ENCODE assay signal across 29 cellular contexts in the genomic region with DNA sequence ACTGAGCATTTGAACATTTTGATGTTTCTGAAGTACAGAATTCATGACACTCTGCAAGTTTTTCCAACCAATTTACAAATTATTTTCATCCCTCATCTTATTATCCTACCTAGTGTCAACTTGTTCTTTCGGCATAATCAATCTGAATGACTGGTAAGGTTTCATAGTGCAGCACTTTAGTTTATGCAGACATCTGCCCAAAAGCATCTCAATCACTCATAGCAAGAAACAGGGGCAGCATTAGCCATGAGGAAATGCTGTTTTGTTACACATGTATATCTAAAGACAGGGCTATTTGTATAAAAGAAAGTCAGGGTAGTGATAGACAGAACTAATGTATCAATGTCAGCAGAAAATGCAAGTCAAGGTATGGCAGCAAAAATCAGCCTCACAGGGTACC.
A peak's percentile ranks its signal among the peaks of the same experiment; 100 is the strongest.
DNase-seq lines count a peak whose midpoint lies in the region; TF ChIP-seq lines count a peak whose summit lies in the region.
"Had no signal": no experiment of that assay in that cellular context is flagged by ENCODE, and none has a peak within 500 bp of the region (broad histone marks: within the 10 kb centered on the region; RNA-seq: fewer than 3 reads in every experiment).

No MANE protein-coding gene starts in this region.

- TF ChIP-seq POLR2A in esophagus muscularis mucosa (IDR thresholded peaks at IDR 0.05; ENCODE audit: low read depth), result no peak

- H2AFZ ChIP-seq in neural cell (ENCODE audit: low read depth, low read length), result no peak overlapping the region

- no peak for TF ChIP-seq RAD21 in neural cell (conservative IDR thresholded peaks at IDR 0.05)

- intact Hi-C loops in esophagus muscularis mucosa (cut with DNase I), result no loop called here
- intact Hi-C loops in tibial artery (cut with DNase I; ENCODE audit: low total_unique reads), result no loop called here

- DNase-seq in esophagus muscularis mucosa (ENCODE audit: extremely low spot score) (peak; percentile 37), tibial artery (no peak), SIG-M5 (lab: John Stamatoyannopoulos, UW) (no peak)
- DNase-seq: 8988T; ACHN; AML-193; BE2C; C1 segment of cervical spinal cord; Caco-2; Calu3; CD4-positive, alpha-beta memory T cell; CD4-positive, alpha-beta T cell; CD4-positive, CD25-positive, alpha-beta regulatory T cell; CD8-positive, alpha-beta memory T cell; CD8-positive, alpha-beta T cell; COR-L47; DMS 273 treated with DMSO at 0.1 percent for 48 hours; DMS153; DMS53; DMS79; DMS79 treated with DMSO at 0.1 percent for 48 hours; DND-41; EL had no signal

- H3K4me3 ChIP-seq in esophagus muscularis mucosa (no peak overlapping the region), neural cell (ENCODE audit: low read length) (no peak overlapping the region), tibial artery (no peak overlapping the region)
- H3K4me3 ChIP-seq: A549; BLaER1; BLaER1 treated with 17β-estradiol and CSF1 and Interleukin-3, amounts not matched to agents 10 nM and 100 nM had no signal

- 92% methylated on average over 1 of the region's 1 CpG for WGBS in esophagus muscularis mucosa

- no peak overlapping the region for H3K9ac ChIP-seq in neural cell (ENCODE audit: low read length)
- H3K9ac ChIP-seq: BLaER1; BLaER1 treated with 17β-estradiol and CSF1 and Interleukin-3, amounts not matched to agents 10 nM and 100 nM had no signal

- H3K36me3 ChIP-seq in esophagus muscularis mucosa, result no peaks in the 10 kb centered on the region
- H3K36me3 ChIP-seq in neural cell (ENCODE audit: insufficient read depth, low read length), result no peaks in the 10 kb centered on the region
- H3K36me3 ChIP-seq in tibial artery, result no peaks in the 10 kb centered on the region
- H3K36me3 ChIP-seq: BE2C; BLaER1; BLaER1 treated with 17β-estradiol and CSF1 and Interleukin-3, amounts not matched to agents 10 nM and 100 nM had no signal

- H3K9me3 ChIP-seq in esophagus muscularis mucosa (no peaks in the 10 kb centered on the region), neural cell (ENCODE audit: low read length) (no peaks in the 10 kb centered on the region), tibial artery (peaks cover 0 to 8% (median 0%) of the 10 kb centered on the region in 3 donors)
- H3K9me3 ChIP-seq: A549, BE2C, BLaER1, Caco-2 had no signal

- H3K4me1 ChIP-seq in esophagus muscularis mucosa, result no peaks in the 10 kb centered on the region
- H3K4me1 ChIP-seq in tibial artery, result peaks cover 0 to 5% (median 0%) of the 10 kb centered on the region in 4 donors
- H3K4me1 ChIP-seq: A549; BE2C; BLaER1; BLaER1 treated with 17β-estradiol and CSF1 and Interleukin-3, amounts not matched to agents 10 nM and 100 nM; Caco-2 had no signal

- TF ChIP-seq CTCF in esophagus muscularis mucosa (IDR thresholded peaks at IDR 0.05) (no peak), neural cell (IDR thresholded peaks at IDR 0.05; ENCODE audit: poor library complexity, severe bottlenecking) (no peak), tibial artery (IDR thresholded peaks at IDR 0.05) (no peak)

- H3K9me2 ChIP-seq in neural cell (ENCODE audit: insufficient read depth, low read length), result no peaks in the 10 kb centered on the region

- H3K27ac ChIP-seq in esophagus muscularis mucosa (replicated peaks in 1 of 4) (no peak overlapping the region), neural cell (ENCODE audit: low read length) (peak overlapping the region; percentile 2), tibial artery (no peak overlapping the region)
- H3K27ac ChIP-seq: 22Rv1; A549; BLaER1; BLaER1 treated with 17β-estradiol and CSF1 and Interleukin-3, amounts not matched to agents 10 nM and 100 nM; C4-2B had no signal

- TF ChIP-seq EP300 in esophagus muscularis mucosa (IDR thresholded peaks at IDR 0.05) (no peak), neural cell (conservative IDR thresholded peaks at IDR 0.05; ENCODE audit: poor library complexity, severe bottlenecking) (peak; percentile 88)

- H4K20me1 ChIP-seq in neural cell (ENCODE audit: insufficient read depth), result no peaks in the 10 kb centered on the region
- H4K20me1 ChIP-seq: BLaER1; BLaER1 treated with 17β-estradiol and CSF1 and Interleukin-3, amounts not matched to agents 10 nM and 100 nM had no signal

- peak overlapping the region; percentile 21 for H3K4me2 ChIP-seq in neural cell (ENCODE audit: low read length)
- H3K4me2 ChIP-seq: A549; BLaER1; BLaER1 treated with 17β-estradiol and CSF1 and Interleukin-3, amounts not matched to agents 10 nM and 100 nM had no signal

- H3K79me2 ChIP-seq in neural cell (replicated peaks; ENCODE audit: insufficient read depth, low read length), result no peaks in the 10 kb centered on the region

- H3F3A ChIP-seq in neural cell (ENCODE audit: insufficient read depth, low read length, poor library complexity, severe bottlenecking), result no peaks in the 10 kb centered on the region

- H3K27me3 ChIP-seq in esophagus muscularis mucosa, result no peaks in the 10 kb centered on the region
- H3K27me3 ChIP-seq in neural cell (ENCODE audit: insufficient read depth, low read depth, low read length), result no peaks in the 10 kb centered on the region
- no peaks in the 10 kb centered on the region for H3K27me3 ChIP-seq in tibial artery
- H3K27me3 ChIP-seq: BE2C; BLaER1; BLaER1 treated with 17β-estradiol and CSF1 and Interleukin-3, amounts not matched to agents 10 nM and 100 nM had no signal

TF ChIP-seq in neural cell, 6 proteins besides CTCF, POLR2A, EP300 and RAD21:
- TF ChIP-seq TAF1 (IDR thresholded peaks at IDR 0.05; ENCODE audit: low read depth), result no peak
- TF ChIP-seq EZH2 (IDR thresholded peaks at IDR 0.05; ENCODE audit: borderline replicate concordance, insufficient read depth, low read length, poor library complexity, severe bottlenecking), result no peak
- peak; percentile 53 for TF ChIP-seq POLR2AphosphoS5 (IDR thresholded peaks at IDR 0.05)
- no peak for TF ChIP-seq SMC3 (conservative IDR thresholded peaks at IDR 0.05; ENCODE audit: poor library complexity)
